ENCODE assay signal across 16 cellular contexts in the genomic region with DNA sequence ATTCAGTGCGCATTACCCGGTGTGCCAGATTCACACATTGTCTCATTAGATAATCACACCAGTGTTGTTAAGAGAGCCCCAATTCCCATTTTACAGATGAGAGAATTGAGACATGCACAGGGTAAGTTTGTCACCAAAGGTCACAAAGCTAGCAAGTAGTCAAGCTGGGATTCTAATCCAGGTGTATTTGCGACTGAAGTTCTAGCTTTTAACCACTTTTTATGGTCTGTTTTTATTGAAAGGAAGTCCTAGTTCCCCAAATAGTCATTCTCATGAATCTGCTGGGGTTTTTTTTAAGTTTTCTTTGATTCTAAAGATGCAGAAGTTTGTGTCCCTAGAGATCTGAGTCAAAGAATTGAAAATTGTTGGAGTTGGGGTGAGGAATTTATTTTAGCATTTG.
DNase-seq lines count a peak whose midpoint lies in the region; ATAC-seq and TF ChIP-seq lines count a peak whose summit lies in the region.
"Had no signal": no experiment of that assay in that cellular context is flagged by ENCODE, and none has a peak within 500 bp of the region (broad histone marks: within the 10 kb centered on the region; RNA-seq: fewer than 3 reads in every experiment).

No MANE protein-coding gene starts in this region.

- H3K79me2 ChIP-seq in OCI-LY3 (ENCODE audit: low read length), result no peaks in the 10 kb centered on the region

- H3K27me3 ChIP-seq in BLaER1 treated with 17β-estradiol and CSF1 and Interleukin-3, amounts not matched to agents 10 nM and 100 nM, result no peaks in the 10 kb centered on the region
- H3K27me3 ChIP-seq in OCI-LY3 (ENCODE audit: low read depth, low read length) (no peaks in the 10 kb centered on the region), heart right ventricle (no peaks in the 10 kb centered on the region)

- TF ChIP-seq CTCF in OCI-LY3 (IDR thresholded peaks at IDR 0.05; ENCODE audit: low read depth, low read length) (no peak), heart right ventricle (IDR thresholded peaks at IDR 0.05) (no peak)

- H3K4me3 ChIP-seq in BLaER1 treated with 17β-estradiol and CSF1 and Interleukin-3, amounts not matched to agents 10 nM and 100 nM, result no peak overlapping the region
- H3K4me3 ChIP-seq in OCI-LY3 (ENCODE audit: low read length) (no peak overlapping the region), heart right ventricle (no peak overlapping the region)
- H3K4me3 ChIP-seq: GM12878, GM23338 had no signal

- no peaks in the 10 kb centered on the region for H4K20me1 ChIP-seq in BLaER1 treated with 17β-estradiol and CSF1 and Interleukin-3, amounts not matched to agents 10 nM and 100 nM
- no peaks in the 10 kb centered on the region for H4K20me1 ChIP-seq in OCI-LY3 (ENCODE audit: insufficient read depth, low read length)

- H3K4me1 ChIP-seq in BLaER1 treated with 17β-estradiol and CSF1 and Interleukin-3, amounts not matched to agents 10 nM and 100 nM, result peaks cover 8 to 28% (median 13%) of the 10 kb centered on the region in 10 experiments; a peak in 16 of 20 replicates
- H3K4me1 ChIP-seq in OCI-LY3 (ENCODE audit: low read length), result peaks cover 17% of the 10 kb centered on the region
- no peaks in the 10 kb centered on the region for H3K4me1 ChIP-seq in heart right ventricle

- H3K4me2 ChIP-seq in BLaER1 treated with 17β-estradiol and CSF1 and Interleukin-3, amounts not matched to agents 10 nM and 100 nM, result peak overlapping the region; percentile 12 to 63 (median 23); a peak in 13 of 22 replicates
- H3K4me2 ChIP-seq in OCI-LY3 (ENCODE audit: low read length), result peak overlapping the region; percentile 20; the same call in 1 of the 2 replicates
- H3K4me2 ChIP-seq: GM23338 had no signal

- WGBS in heart right ventricle, 2 donors, result 92 to 95% methylated on average over 3 of the region's 3 CpGs

- H3K36me3 ChIP-seq in BLaER1 treated with 17β-estradiol and CSF1 and Interleukin-3, amounts not matched to agents 10 nM and 100 nM, result no peaks in the 10 kb centered on the region
- no peaks in the 10 kb centered on the region for H3K36me3 ChIP-seq in OCI-LY3 (replicated peaks; ENCODE audit: low read depth, low read length)
- H3K36me3 ChIP-seq in heart right ventricle, result no peaks in the 10 kb centered on the region

- no peak for DNase-seq in heart right ventricle
- no peak for DNase-seq in T-helper 1 cell
- DNase-seq: CD4-positive, alpha-beta T cell; CD8-positive, alpha-beta memory T cell; DMS 273 treated with DMSO at 0.1 percent for 48 hours; DMS79; EL; GDM1; H9 had no signal

- H3K27ac ChIP-seq in BLaER1 treated with 17β-estradiol and CSF1 and Interleukin-3, amounts not matched to agents 10 nM and 100 nM, result peak overlapping the region in 1 of 11 experiments; percentile 5; a peak in 1 of 22 replicates
- H3K27ac ChIP-seq in OCI-LY3 (ENCODE audit: low read length), result no peak overlapping the region
- H3K27ac ChIP-seq in heart right ventricle, result no peak overlapping the region

- ATAC-seq in GM18519 (IDR thresholded peaks at IDR 0.05; ENCODE audit: low FRiP score, unreplicated experiment) (peak; percentile 38), heart right ventricle (no peak), HG03139 (IDR thresholded peaks at IDR 0.05; ENCODE audit: unreplicated experiment) (no peak)
- ATAC-seq: GM12878, GM23338, HCT116 had no signal

- H2AFZ ChIP-seq in OCI-LY3 (ENCODE audit: low read depth, low read length), result no peak overlapping the region
- H2AFZ ChIP-seq: GM23338 had no signal

- intact Hi-C loops in heart right ventricle (cut with DNase I), result loop anchor here in 1 of 10 donors (5.0 kb wide), 1 partner anchor 146 kb away; no protein-coding TSS in a partner anchor

- H3K9me3 ChIP-seq in BLaER1 treated with 17β-estradiol and CSF1 and Interleukin-3, amounts not matched to agents 10 nM and 100 nM (replicated peaks in 1 of 11), result peaks cover 0 to 3% (median under 1%) of the 10 kb centered on the region in 11 experiments; a peak in 6 of 22 replicates
- H3K9me3 ChIP-seq in OCI-LY3 (ENCODE audit: insufficient read depth, low read length) (no peaks in the 10 kb centered on the region), heart right ventricle (peaks cover 0 to 2% (median 0%) of the 10 kb centered on the region in 11 donors)

- H3K9ac ChIP-seq in BLaER1 treated with 17β-estradiol and CSF1 and Interleukin-3, amounts not matched to agents 10 nM and 100 nM, result no peak overlapping the region
- no peak overlapping the region for H3K9ac ChIP-seq in OCI-LY3 (ENCODE audit: low read length)
